1 cellular context compared by ENCODE assay signal in the genomic region with DNA sequence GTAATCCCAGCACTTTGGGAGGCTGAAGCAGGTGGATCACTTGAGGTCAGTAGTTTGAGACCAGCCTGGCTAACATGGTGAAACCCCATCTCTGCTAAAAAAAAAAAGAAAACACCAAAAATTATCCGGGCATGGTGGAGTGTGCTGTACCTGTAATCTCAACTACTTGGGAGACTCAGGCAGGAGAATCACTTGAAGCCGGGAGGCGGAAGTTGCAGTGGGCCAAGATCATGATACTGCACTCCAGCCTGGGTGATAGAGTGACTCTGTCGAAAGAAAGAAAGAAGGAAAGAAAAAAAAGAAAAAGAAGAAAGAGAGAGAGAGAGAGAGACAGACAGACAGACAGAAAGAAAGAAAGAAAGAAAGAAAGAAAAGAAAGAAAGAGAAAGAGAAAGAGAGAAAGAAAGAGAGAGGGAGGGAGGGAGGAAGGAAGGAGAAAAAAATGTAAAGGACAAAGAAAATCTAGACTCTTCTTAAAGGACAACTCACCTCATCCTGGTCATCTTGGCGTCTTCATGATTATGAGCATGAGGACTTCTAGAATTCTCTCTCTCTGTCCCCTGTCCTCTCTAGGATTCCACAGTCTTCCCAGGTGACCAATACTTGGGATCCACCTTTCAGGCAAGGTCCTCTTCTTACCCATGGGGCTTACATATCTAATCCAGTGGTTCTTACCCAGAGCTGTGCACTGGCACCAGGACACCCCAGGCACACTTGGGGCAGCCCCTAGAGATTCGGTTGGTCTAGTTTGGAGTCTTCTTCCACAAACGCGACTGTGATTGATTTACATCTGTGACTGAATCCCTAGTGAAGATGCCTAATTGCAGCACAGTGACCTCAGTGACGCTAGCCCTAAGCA.
A peak's percentile ranks its signal among the peaks of the same experiment; 100 is the strongest.
TF ChIP-seq lines count a peak whose summit lies in the region.

No MANE protein-coding gene starts in this region.

TF ChIP-seq in K562, 482 proteins besides CTCF, POLR2A, EP300 and RAD21 (continued from another document and continues in another):
- TF ChIP-seq ARID3A (IDR thresholded peaks at IDR 0.05; ENCODE audit: borderline replicate concordance, low read depth, low read length), result no peak
- TF ChIP-seq E2F4 (CRISPR knock-in tag; IDR thresholded peaks at IDR 0.05; ENCODE audit: low read depth), result peak; percentile 32; the same call in 1 of the 2 replicates
- no peak for TF ChIP-seq ARID1B (IDR thresholded peaks at IDR 0.05)
- no peak for TF ChIP-seq MEF2A (IDR thresholded peaks at IDR 0.05; ENCODE audit: control insufficient read depth, low read depth, low read length)
- TF ChIP-seq MXD1 (CRISPR knock-in tag; IDR thresholded peaks at IDR 0.05; ENCODE audit: borderline replicate concordance, poor library complexity, severe bottlenecking), result no peak
- TF ChIP-seq RBM25 (IDR thresholded peaks at IDR 0.05; ENCODE audit: low read depth, low read length, severe bottlenecking), result no peak
- no peak for TF ChIP-seq SNRNP70 (optimal IDR thresholded peaks at IDR 0.05; ENCODE audit: low read depth, low read length)
- TF ChIP-seq ZNF384 (IDR thresholded peaks at IDR 0.05; ENCODE audit: low read depth, low read length), result no peak
- peak; percentile 51 for TF ChIP-seq NUFIP1 (IDR thresholded peaks at IDR 0.05; ENCODE audit: partially characterized antibody)
- no peak for TF ChIP-seq ZKSCAN3 (CRISPR knock-in tag; IDR thresholded peaks at IDR 0.05)
- TF ChIP-seq, protein P1, sequence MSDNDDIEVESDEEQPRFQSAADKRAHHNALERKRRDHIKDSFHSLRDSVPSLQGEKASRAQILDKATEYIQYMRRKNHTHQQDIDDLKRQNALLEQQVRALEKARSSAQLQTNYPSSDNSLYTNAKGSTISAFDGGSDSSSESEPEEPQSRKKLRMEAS (CRISPR knock-in tag; IDR thresholded peaks at IDR 0.05), result no peak
- no peak for TF ChIP-seq MIER1 (IDR thresholded peaks at IDR 0.05; ENCODE audit: low read depth)
- no peak for TF ChIP-seq ZNF23 (CRISPR knock-in tag; IDR thresholded peaks at IDR 0.05)
- no peak for TF ChIP-seq CCNT2 (IDR thresholded peaks at IDR 0.05; ENCODE audit: borderline replicate concordance, extremely low read depth, insufficient read length, low read depth, low read length)
- peak; percentile 19; the same call in 1 of the 2 replicates for TF ChIP-seq ZNF282 (CRISPR knock-in tag; IDR thresholded peaks at IDR 0.05)
- no peak for TF ChIP-seq TEAD4 (IDR thresholded peaks at IDR 0.05; ENCODE audit: low read length)
- TF ChIP-seq TEAD4 (CRISPR knock-in tag; IDR thresholded peaks at IDR 0.05; ENCODE audit: borderline replicate concordance), result peak; percentile 51
- no peak for TF ChIP-seq HDAC2 (IDR thresholded peaks at IDR 0.05)
- TF ChIP-seq ARID4B (CRISPR knock-in tag; IDR thresholded peaks at IDR 0.05), result 0 out of 2 replicates have a peak, but pooled peaks have one; percentile 10
- TF ChIP-seq HDAC1 (IDR thresholded peaks at IDR 0.05), result peak in 1 of 2 experiments; percentile 75; a peak in 1 of 4 replicates
- TF ChIP-seq SIN3B (IDR thresholded peaks at IDR 0.05; ENCODE audit: low read depth), result no peak
- no peak for TF ChIP-seq GABPB2 (CRISPR knock-in tag; conservative IDR thresholded peaks at IDR 0.05)
- TF ChIP-seq GTF2A2 (tag; IDR thresholded peaks at IDR 0.05), result no peak
- no peak for TF ChIP-seq SMAD3 (CRISPR knock-in tag; conservative IDR thresholded peaks at IDR 0.05)
- no peak for TF ChIP-seq SMAD2 (IDR thresholded peaks at IDR 0.05; ENCODE audit: low read depth, low read length)
- TF ChIP-seq, protein P2, sequence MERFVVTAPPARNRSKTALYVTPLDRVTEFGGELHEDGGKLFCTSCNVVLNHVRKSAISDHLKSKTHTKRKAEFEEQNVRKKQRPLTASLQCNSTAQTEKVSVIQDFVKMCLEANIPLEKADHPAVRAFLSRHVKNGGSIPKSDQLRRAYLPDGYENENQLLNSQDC (CRISPR knock-in tag; IDR thresholded peaks at IDR 0.05), result no peak
- no peak for TF ChIP-seq MED1 (CRISPR knock-in tag; IDR thresholded peaks at IDR 0.05; ENCODE audit: borderline replicate concordance)
- TF ChIP-seq E4F1 (CRISPR knock-in tag; IDR thresholded peaks at IDR 0.05; ENCODE audit: borderline replicate concordance), result no peak
- no peak for TF ChIP-seq ELF2 (CRISPR knock-in tag; IDR thresholded peaks at IDR 0.05)
- peak in 1 of 2 experiments; percentile 46; a peak in 2 of 4 replicates for TF ChIP-seq MLLT1 (IDR thresholded peaks at IDR 0.05)
- TF ChIP-seq, protein P3, sequence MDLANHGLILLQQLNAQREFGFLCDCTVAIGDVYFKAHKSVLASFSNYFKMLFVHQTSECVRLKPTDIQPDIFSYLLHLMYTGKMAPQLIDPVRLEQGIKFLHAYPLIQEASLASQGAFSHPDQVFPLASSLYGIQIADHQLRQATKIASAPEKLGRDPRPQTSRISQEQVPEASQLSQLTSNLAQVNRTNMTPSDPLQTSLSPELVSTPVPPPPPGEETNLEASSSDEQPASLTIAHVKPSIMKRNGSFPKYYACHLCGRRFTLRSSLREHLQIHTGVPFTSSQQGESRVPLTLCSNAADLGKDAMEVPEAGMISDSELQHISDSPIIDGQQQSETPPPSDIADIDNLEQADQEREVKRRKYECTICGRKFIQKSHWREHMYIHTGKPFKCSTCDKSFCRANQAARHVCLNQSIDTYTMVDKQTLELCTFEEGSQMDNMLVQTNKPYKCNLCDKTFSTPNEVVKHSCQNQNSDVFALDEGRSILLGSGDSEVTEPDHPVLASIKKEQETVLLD (IDR thresholded peaks at IDR 0.05), result peak; percentile 84
- TF ChIP-seq NR2C2 (CRISPR knock-in tag; IDR thresholded peaks at IDR 0.05), result peak; percentile 46; the same call in 1 of the 2 replicates
- no peak for TF ChIP-seq NR2C2 (tag; IDR thresholded peaks at IDR 0.05)
- no peak for TF ChIP-seq ZFX (CRISPR knock-in tag; IDR thresholded peaks at IDR 0.05)
- no peak for TF ChIP-seq MLX (CRISPR knock-in tag; conservative IDR thresholded peaks at IDR 0.05)
- TF ChIP-seq SAFB2 (IDR thresholded peaks at IDR 0.05; ENCODE audit: borderline replicate concordance, low read depth, low read length, severe bottlenecking), result no peak
- no peak for TF ChIP-seq SIRT6 (IDR thresholded peaks at IDR 0.05; ENCODE audit: low read depth, low read length)
- TF ChIP-seq TAF15 (IDR thresholded peaks at IDR 0.05; ENCODE audit: low read depth, low read length), result no peak
- no peak for TF ChIP-seq ZC3H11A (IDR thresholded peaks at IDR 0.05; ENCODE audit: low read depth, low read length)
- peak; percentile 77 for TF ChIP-seq EHMT2 (IDR thresholded peaks at IDR 0.05)
- no peak for TF ChIP-seq SMARCA4 (IDR thresholded peaks at IDR 0.05)
- TF ChIP-seq MYBL2 (IDR thresholded peaks at IDR 0.05; ENCODE audit: low read depth), result no peak; the same call in 1 of the 2 replicates
- TF ChIP-seq MYBL2 (CRISPR knock-in tag; IDR thresholded peaks at IDR 0.05; ENCODE audit: borderline replicate concordance), result no peak
- no peak for TF ChIP-seq RBM17 (IDR thresholded peaks at IDR 0.05; ENCODE audit: borderline replicate concordance, low read depth, low read length)
- peak in 1 of 2 experiments; percentile 63; a peak in 1 of 4 replicates for TF ChIP-seq CSDE1 (IDR thresholded peaks at IDR 0.05)
- no peak for TF ChIP-seq TCF7 (IDR thresholded peaks at IDR 0.05; ENCODE audit: borderline replicate concordance)
- no peak for TF ChIP-seq FOXJ2 (tag; IDR thresholded peaks at IDR 0.05)
- TF ChIP-seq CCAR2 (IDR thresholded peaks at IDR 0.05; ENCODE audit: low read depth, low read length), result no peak
- TF ChIP-seq U2AF2 (optimal IDR thresholded peaks at IDR 0.05; ENCODE audit: low read depth, low read length), result no peak
- TF ChIP-seq PHF21A (IDR thresholded peaks at IDR 0.05; ENCODE audit: borderline replicate concordance, low read depth), result 0 out of 2 replicates have a peak, but pooled peaks have one; percentile 20
- peak; percentile 54 for TF ChIP-seq DPF2 (IDR thresholded peaks at IDR 0.05)
- no peak for TF ChIP-seq KLF16 (IDR thresholded peaks at IDR 0.05)
- TF ChIP-seq TSC22D4 (tag; IDR thresholded peaks at IDR 0.05), result peak; percentile 77; the same call in 1 of the 2 replicates
